6 cellular contexts compared by ENCODE assay signal in genomic region chr3:126283651-126284050, GRCh38.
DNase-seq lines count a peak whose midpoint lies in the region; ATAC-seq, FAIRE-seq and TF ChIP-seq lines count a peak whose summit lies in the region.
"Not testable (repeated sequence)": the region's sequence is repeated elsewhere in the genome, so short reads cannot be mapped to it uniquely, and the experiment has no call there.

No MANE protein-coding gene starts in this region.

- peaks cover 24% of the 10 kb centered on the region for H3K27me3 Mint-ChIP-seq in WTC11 (ENCODE audit: low read depth)

- H4K8ac ChIP-seq in IMR-90 (ENCODE audit: low read depth in 2 of 2, low read length in 2 of 2): 0 out of 4 replicates have a peak overlapping the region, but pooled peaks of 1 of the 2 experiments have one; percentile 62

- not testable (repeated sequence) for H2AFZ ChIP-seq in IMR-90 (replicated peaks; ENCODE audit: low read length, poor library complexity); osteoblast (ENCODE audit: low read length)

- H3K14ac ChIP-seq in IMR-90 (replicated peaks; ENCODE audit: low read depth, low read length): peak overlapping the region; percentile 78; the same call in 1 of the 2 replicates

- not testable (repeated sequence) for H4K5ac ChIP-seq in IMR-90 (ENCODE audit: low read depth, low read length)

- not testable (repeated sequence) for FAIRE-seq in A549 (lab: Jason Lieb, UNC)
- FAIRE-seq in G401.6 (lab: Jason Lieb, UNC) (peak; percentile 100), islet of Langerhans (lab: Jason Lieb, UNC) (peak; percentile 81)

- H3K79me1 ChIP-seq in IMR-90 (ENCODE audit: low read depth in 1 of 2, low read length in 2 of 2): not testable (repeated sequence)

- not testable (repeated sequence) for H4K91ac ChIP-seq in IMR-90 (ENCODE audit: insufficient read depth, low read depth, low read length)

- H2AK9ac ChIP-seq in IMR-90 (replicated peaks; ENCODE audit: low read depth, low read length, poor library complexity): not testable (repeated sequence)

- H3K9me1 ChIP-seq in IMR-90 (ENCODE audit: insufficient read depth, low read length): not testable (repeated sequence)

- POLR2A ChIA-PET in A549 (lab: Yijun Ruan, JAX): interaction anchor here (1.3 kb wide), 1 partner anchor 16 kb away, joined by 4 read pairs; no protein-coding TSS in a partner anchor
- POLR2A ChIA-PET in IMR-90 (lab: Charles Lee; ENCODE audit: unreplicated experiment); WTC11 (lab: Charles Lee): not testable (repeated sequence)

- not testable (repeated sequence) for ATAC-seq in A549; IMR-90 (ENCODE audit: low read depth); WTC11

- not testable (repeated sequence) for H2AK5ac ChIP-seq in IMR-90 (ENCODE audit: low read depth, low read length)

- not testable (repeated sequence) for BruUV-seq in IMR-90 (replicated peaks; lab: Mats Ljungman, UMichigan)

- not testable (repeated sequence) for TF ChIP-seq POLR2A in A549 (IDR thresholded peaks at IDR 0.05; ENCODE audit: low read length); IMR-90 (IDR thresholded peaks at IDR 0.05; ENCODE audit: low read depth, low read length)

- not testable (repeated sequence) for H3K4ac ChIP-seq in IMR-90 (ENCODE audit: low read depth, low read length)

- H3K9me3 ChIP-seq in A549; IMR-90 (ENCODE audit: control insufficient read depth, insufficient read depth, low read length); osteoblast (ENCODE audit: low read depth, low read length): not testable (repeated sequence)

- H3K56ac ChIP-seq in IMR-90 (ENCODE audit: extremely low read depth, insufficient read depth, low read length): not testable (repeated sequence)

- not testable (repeated sequence) for H2BK5ac ChIP-seq in IMR-90 (ENCODE audit: low read depth, low read length, poor library complexity, severe bottlenecking)

- not testable (repeated sequence) for H3K4me1 ChIP-seq in A549; IMR-90 (ENCODE audit: control insufficient read depth, insufficient read depth, low read length)
- peaks cover 18% of the 10 kb centered on the region for H3K4me1 ChIP-seq in osteoblast (ENCODE audit: insufficient read depth, low read length)

- not testable (repeated sequence) for TF ChIP-seq CTCF in A549 (IDR thresholded peaks at IDR 0.05); IMR-90 (conservative IDR thresholded peaks at IDR 0.05; ENCODE audit: low read depth, low read length); WTC11 (IDR thresholded peaks at IDR 0.05); osteoblast (IDR thresholded peaks at IDR 0.05; ENCODE audit: extremely low read depth, low read depth, low read length)

- not testable (repeated sequence) for H3K4me3 Mint-ChIP-seq in WTC11

- CTCF ChIA-PET in A549 (lab: Yijun Ruan, JAX): interaction anchor here (1.3 kb wide), 2 partner anchors 13 to 18 kb away, joined by 3 to 5 read pairs; no protein-coding TSS in a partner anchor
- CTCF ChIA-PET in IMR-90 (lab: Yijun Ruan, JAX): interaction anchor here (0.8 kb wide), 1 partner anchor 14 kb away, joined by 3 read pairs; no protein-coding TSS in a partner anchor
- CTCF ChIA-PET in WTC11 (lab: Charles Lee): not testable (repeated sequence)

- TF ChIP-seq RAD21 in A549 (conservative IDR thresholded peaks at IDR 0.05 in 1 of 2, IDR thresholded peaks at IDR 0.05 in 1 of 2); IMR-90 (IDR thresholded peaks at IDR 0.05; ENCODE audit: low read length): not testable (repeated sequence)

- H3K36me3 Mint-ChIP-seq in WTC11: not testable (repeated sequence)

- not testable (repeated sequence) for DNase-seq in A549 (ENCODE audit: low read depth in 1 of 2, low spot score in 1 of 2); IMR-90; WTC11 (ENCODE audit: low spot score); osteoblast (ENCODE audit: insufficient read length, low spot score, missing footprints)

- not testable (repeated sequence) for H3K4me3 ChIP-seq in A549; IMR-90 (ENCODE audit: insufficient read depth, low read depth, low read length); osteoblast (ENCODE audit: insufficient read depth, low read length)

- 0 out of 2 replicates have a peak overlapping the region, but pooled peaks have one; percentile 43 for H2BK20ac ChIP-seq in IMR-90 (ENCODE audit: low read depth, low read length)

- not testable (repeated sequence) for H3K36me3 ChIP-seq in IMR-90 (ENCODE audit: control insufficient read depth, insufficient read depth, low read length); osteoblast (ENCODE audit: insufficient read depth, low read length)

- TF ChIP-seq EP300 in A549 (IDR thresholded peaks at IDR 0.05): not testable (repeated sequence)

- H3K79me2 ChIP-seq in osteoblast (ENCODE audit: insufficient read depth, low read length): not testable (repeated sequence)

- H3K9ac ChIP-seq in IMR-90 (ENCODE audit: low read depth, low read length): not testable (repeated sequence)

- H2BK120ac ChIP-seq in IMR-90 (ENCODE audit: low read depth, low read length): not testable (repeated sequence)

- H3K9me3 Mint-ChIP-seq in WTC11: not testable (repeated sequence)

- H3K27ac Mint-ChIP-seq in WTC11: not testable (repeated sequence)

- dilution Hi-C loops in IMR-90 (cut with HindIII; ENCODE audit: low sequenced_read_pairs, unreplicated experiment): not testable (repeated sequence)

- peak overlapping the region; percentile 36 to 54; a peak in 1 of 6 replicates for H3K27ac ChIP-seq in A549
- not testable (repeated sequence) for H3K27ac ChIP-seq in IMR-90 (ENCODE audit: insufficient read depth, low read length)
- peak overlapping the region; percentile 30 for H3K27ac ChIP-seq in osteoblast (ENCODE audit: low read depth, low read length)

- not testable (repeated sequence) for H3K18ac ChIP-seq in IMR-90 (ENCODE audit: low read depth, low read length)

- 53% methylated on average over 2 of the region's 2 CpGs for WGBS in A549 (ENCODE audit: missing lambda C conversion rate)
- no CpG with 5 or more reads among the region's 2 CpGs for WGBS in IMR-90 (ENCODE audit: extremely low coverage in 2 of 2, insufficient read length in 1 of 2), 2 experiments

- H3K4me1 Mint-ChIP-seq in WTC11: peaks cover 13% of the 10 kb centered on the region

- not testable (repeated sequence) for H2BK15ac ChIP-seq in IMR-90 (ENCODE audit: low read depth, low read length)

- intact Hi-C loops in IMR-90 (cut with micrococcal nuclease): not testable (repeated sequence)

- not testable (repeated sequence) for H3K23ac ChIP-seq in IMR-90 (ENCODE audit: low read depth, low read length)

- H3K27me3 ChIP-seq in IMR-90 (ENCODE audit: control insufficient read depth, insufficient read depth, low read length): not testable (repeated sequence)
- H3K27me3 ChIP-seq in osteoblast (ENCODE audit: insufficient read depth, low read length): peaks cover 10% of the 10 kb centered on the region

- not testable (repeated sequence) for H3K4me2 ChIP-seq in A549; IMR-90 (ENCODE audit: low read depth, low read length); osteoblast (ENCODE audit: insufficient read depth, low read length)

- in situ Hi-C loops in IMR-90 (cut with MboI; ENCODE audit: low sequenced_read_pairs): not testable (repeated sequence)

- not testable (repeated sequence) for H4K20me1 ChIP-seq in IMR-90 (ENCODE audit: insufficient read depth, low read length); osteoblast (ENCODE audit: insufficient read depth, low read length)

TF ChIP-seq in WTC11, 78 proteins besides CTCF, POLR2A, EP300 and RAD21:
- TF ChIP-seq HMGA2 (CRISPR knock-in tag; IDR thresholded peaks at IDR 0.05): peak; percentile 92; the same call in 1 of the 2 replicates
